14 cellular contexts compared by ENCODE assay signal in the genomic region with DNA sequence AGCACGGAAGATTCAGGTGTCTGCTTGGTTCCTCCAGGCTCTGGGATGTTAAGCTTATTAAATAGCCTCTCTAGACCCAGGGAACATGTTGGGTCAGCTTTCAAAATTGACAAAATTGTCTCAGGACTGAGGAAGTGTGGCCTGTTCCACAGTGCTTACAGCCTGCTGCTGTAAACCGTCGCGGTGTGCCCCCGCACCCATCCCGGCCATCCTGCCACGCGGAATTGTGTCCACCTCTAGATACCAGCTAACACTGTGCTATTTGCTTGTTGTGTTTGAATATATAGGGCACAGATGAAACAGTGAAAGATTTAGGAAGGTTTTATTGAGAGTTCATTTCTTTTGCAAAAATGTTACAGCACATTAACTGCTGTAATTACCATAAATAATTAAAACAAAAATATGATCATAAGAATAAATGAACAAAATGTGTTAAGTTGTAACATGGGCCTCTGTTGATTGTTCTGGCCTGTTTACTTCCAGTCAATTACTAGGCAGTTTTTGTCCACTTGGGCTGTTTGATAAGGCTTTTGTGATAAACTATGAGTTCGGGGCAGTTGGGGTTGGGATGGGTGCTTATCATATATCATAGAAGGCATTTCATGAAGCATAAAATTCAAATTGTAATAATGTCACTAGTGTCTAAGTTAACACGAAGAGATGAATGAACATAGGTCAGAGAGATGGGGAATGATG.
"Had no signal": no experiment of that assay in that cellular context is flagged by ENCODE, and none has a peak within 500 bp of the region (broad histone marks: within the 10 kb centered on the region; RNA-seq: fewer than 3 reads in every experiment).

No MANE protein-coding gene starts in this region.

- H3K9me3 ChIP-seq: breast epithelium, ovary, sigmoid colon had no signal

- H3K4me3 Mint-ChIP-seq: activated CD8-positive, alpha-beta T cell treated with anti-CD3 and anti-CD28 coated beads for 36 hours; activated naive CD8-positive, alpha-beta T cell treated with anti-CD3 and anti-CD28 coated beads, Interleukin-2, amount 10 ng/mL, durations not matched to agents 7 days and 5 days; neural crest cell; T-helper 1 cell treated with Interleukin-12 subunit alpha and Interleukin-12 subunit beta and Interleukin-4 antibody, amounts not matched to agents 30 μg/mL and 1 μg/mL, for 36 hours had no signal

- H3K27me3 ChIP-seq: breast epithelium, ovary, sigmoid colon had no signal

- H3K4me3 ChIP-seq: breast epithelium, ovary, sigmoid colon had no signal

- ATAC-seq: activated CD8-positive, alpha-beta T cell treated with anti-CD3 and anti-CD28 coated beads for 36 hours; esophagus mucosa had no signal

- H3K9me3 Mint-ChIP-seq: activated CD8-positive, alpha-beta T cell treated with anti-CD3 and anti-CD28 coated beads for 36 hours; activated naive CD8-positive, alpha-beta T cell treated with anti-CD3 and anti-CD28 coated beads, Interleukin-2, amount 10 ng/mL, durations not matched to agents 7 days and 5 days; neural crest cell; T-helper 1 cell treated with Interleukin-12 subunit alpha and Interleukin-12 subunit beta and Interleukin-4 antibody, amounts not matched to agents 30 μg/mL and 1 μg/mL, for 36 hours had no signal

- H3K36me3 ChIP-seq: breast epithelium, ovary, sigmoid colon had no signal

- DNase-seq: activated CD4-positive, alpha-beta T cell treated with anti-CD3 and anti-CD28 coated beads for 4 hours; activated CD8-positive, alpha-beta memory T cell treated with anti-CD3 and anti-CD28 coated beads, Interleukin-2, amount 50 U/mL, for 48 hours; activated CD8-positive, alpha-beta T cell treated with anti-CD3 and anti-CD28 coated beads for 36 hours; activated naive CD8-positive, alpha-beta T cell treated with anti-CD3 and anti-CD28 coated beads, Interleukin-2, amount 10 ng/mL, durations not matched to agents 7 days and 5 days; aorta; hypothalamus; ovary; sigmoid colon; stimulated activated CD4-positive, alpha-beta T cell treated with anti-CD3 and anti-CD28 coated beads, Interleukin-2, amount 100 ng/mL, for 24 hours; stimulated activated naive CD4-positive, alpha-beta T cell treated with Interleukin-2 at 50 U/mL for 16 hours had no signal

- H3K27me3 Mint-ChIP-seq: activated CD8-positive, alpha-beta T cell treated with anti-CD3 and anti-CD28 coated beads for 36 hours; activated naive CD8-positive, alpha-beta T cell treated with anti-CD3 and anti-CD28 coated beads, Interleukin-2, amount 10 ng/mL, durations not matched to agents 7 days and 5 days had no signal

- H3K27ac ChIP-seq: breast epithelium, ovary, sigmoid colon had no signal

- H3K36me3 Mint-ChIP-seq: activated naive CD8-positive, alpha-beta T cell treated with anti-CD3 and anti-CD28 coated beads, Interleukin-2, amount 10 ng/mL, durations not matched to agents 7 days and 5 days had no signal

- H3K4me1 ChIP-seq: breast epithelium had no signal

- H3K27ac Mint-ChIP-seq: activated CD8-positive, alpha-beta T cell treated with anti-CD3 and anti-CD28 coated beads for 36 hours; activated naive CD8-positive, alpha-beta T cell treated with anti-CD3 and anti-CD28 coated beads, Interleukin-2, amount 10 ng/mL, durations not matched to agents 7 days and 5 days; T-helper 1 cell treated with Interleukin-12 subunit alpha and Interleukin-12 subunit beta and Interleukin-4 antibody, amounts not matched to agents 30 μg/mL and 1 μg/mL, for 36 hours had no signal
